ENCODE assay signal across 1 cellular context in the genomic region with DNA sequence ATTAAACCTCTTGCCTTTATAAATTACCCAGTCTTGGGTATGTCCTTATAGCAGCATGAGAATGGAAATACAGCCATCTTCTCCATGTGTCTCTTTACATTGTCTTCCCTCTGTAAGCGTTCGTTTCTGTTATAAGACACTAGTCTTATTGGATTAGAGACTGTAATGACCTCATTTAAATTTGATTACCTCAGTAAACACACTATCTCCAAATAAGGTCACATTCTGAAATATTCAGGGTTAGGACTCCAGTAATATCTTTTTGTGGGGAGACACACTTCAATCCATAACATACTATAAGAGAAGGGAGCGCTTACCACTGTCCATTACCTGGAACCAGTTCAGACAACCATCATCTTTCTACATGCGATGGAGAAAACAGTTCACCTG.
TF ChIP-seq lines count a peak whose summit lies in the region.

No MANE protein-coding gene starts in this region.

TF ChIP-seq in HepG2, 621 proteins besides CTCF, POLR2A, EP300 and RAD21:
- TF ChIP-seq ATF7 (IDR thresholded peaks at IDR 0.05) (0 out of 2 replicates have a peak, but pooled peaks have one; percentile 10), ATF7 (CRISPR knock-in tag; IDR thresholded peaks at IDR 0.05) (no peak), TAF15 (IDR thresholded peaks at IDR 0.05; ENCODE audit: low read depth, low read length, poor library complexity, severe bottlenecking) (no peak)
